8 cellular contexts compared by ENCODE assay signal in genomic region chr9:96856363-96857286, GRCh38. TPM values are rescaled to one million over a fixed set of nuclear protein-coding genes. Genes with fewer than 3 reads are reported as not detected.
DNase-seq lines count a peak whose midpoint lies in the region; ATAC-seq and TF ChIP-seq lines count a peak whose summit lies in the region.

No MANE protein-coding gene starts in this region.

- TF ChIP-seq CTCF in RWPE1 (conservative IDR thresholded peaks at IDR 0.05; ENCODE audit: low read depth) = peak; percentile 99
- TF ChIP-seq CTCF in glutamatergic neuron (IDR thresholded peaks at IDR 0.05; ENCODE audit: partially characterized antibody, unreplicated experiment) = peak; percentile 79
- TF ChIP-seq CTCF in progenitor cell of endocrine pancreas (IDR thresholded peaks at IDR 0.05; ENCODE audit: unreplicated experiment) = peak; percentile 99

- H3K27me3 Mint-ChIP-seq in glutamatergic neuron (ENCODE audit: unreplicated experiment) (peaks cover 8% of the 10 kb centered on the region), progenitor cell of endocrine pancreas (no peaks in the 10 kb centered on the region)

- CTCF ChIA-PET in RWPE1 (lab: Yijun Ruan, JAX) = interaction anchor here (0.5 to 2.7 kb wide), 35 partner anchors 10 to 758 kb away, joined by 3 to 17 read pairs (median 4); partner anchors contain the start of gene CTSV

- DNase-seq in COLO668 (lab: John Stamatoyannopoulos, UW; ENCODE audit: unreplicated experiment) (peak; percentile 67), Karpas-422 (peak; percentile 89), RWPE1 (ENCODE audit: low spot score) (peak; percentile 64), glutamatergic neuron (peak; percentile 78), progenitor cell of endocrine pancreas (ENCODE audit: low spot score, unreplicated experiment) (peak; percentile 46), aorta (peak in 1 of 2 donors; percentile 58)
- peak; percentile 73 for DNase-seq in activated naive CD4-positive, alpha-beta T cell treated with Interleukin-2 at 50 U/mL for 16 hours

- peaks cover 26% of the 10 kb centered on the region for H3K79me2 ChIP-seq in Karpas-422 (ENCODE audit: low read length)

- H3K9me3 Mint-ChIP-seq in glutamatergic neuron (ENCODE audit: unreplicated experiment) = no peaks in the 10 kb centered on the region
- H3K9me3 Mint-ChIP-seq in progenitor cell of endocrine pancreas (ENCODE audit: low read depth) = peaks cover 4% of the 10 kb centered on the region

- H3K27ac Mint-ChIP-seq in glutamatergic neuron (ENCODE audit: unreplicated experiment) (no peak overlapping the region), progenitor cell of endocrine pancreas (peak overlapping the region; percentile 90)

- H3K27me3 ChIP-seq in Karpas-422 (ENCODE audit: low read length) = no peaks in the 10 kb centered on the region
- H3K27me3 ChIP-seq in aorta (ENCODE audit: control insufficient read depth in 1 of 2, insufficient read depth in 2 of 2, low read length in 1 of 2) = no peaks in the 10 kb centered on the region

- H3K27ac ChIP-seq in Karpas-422 (ENCODE audit: low read length) = no peak overlapping the region
- no peak overlapping the region for H3K27ac ChIP-seq in RWPE1
- no peak overlapping the region for H3K27ac ChIP-seq in aorta (ENCODE audit: low read depth in 1 of 2, low read length in 2 of 2)

- H4K20me1 ChIP-seq in Karpas-422 (ENCODE audit: insufficient read depth, low read depth, low read length) = no peaks in the 10 kb centered on the region

- H3K4me1 ChIP-seq in Karpas-422 (ENCODE audit: low read length) (peaks cover 19% of the 10 kb centered on the region), aorta (ENCODE audit: control insufficient read depth in 1 of 2, insufficient read depth in 2 of 2, low read length in 2 of 2) (peaks cover 0 to 3% of the 10 kb centered on the region in 2 donors)

- ATAC-seq in GM19463 (IDR thresholded peaks at IDR 0.05; ENCODE audit: unreplicated experiment) (peak; percentile 43), aorta (ENCODE audit: low FRiP score) (peak; percentile 75)

- H3K9me2 ChIP-seq in Karpas-422 (replicated peaks; ENCODE audit: insufficient read depth, low read length) = no peaks in the 10 kb centered on the region

- H3K4me3 ChIP-seq in Karpas-422 (ENCODE audit: low read length) (no peak overlapping the region), aorta (ENCODE audit: low read length in 2 of 2) (no peak overlapping the region)

- no peak overlapping the region for H3K9ac ChIP-seq in Karpas-422 (ENCODE audit: low read length)

- H3K36me3 ChIP-seq in Karpas-422 (ENCODE audit: insufficient read depth, low read length) (peaks cover 6% of the 10 kb centered on the region), aorta (ENCODE audit: control insufficient read depth in 1 of 2, insufficient read depth in 2 of 2, low read length in 1 of 2) (no peaks in the 10 kb centered on the region)

- no peak overlapping the region for H3K4me2 ChIP-seq in Karpas-422 (ENCODE audit: low read depth, low read length, poor library complexity, severe bottlenecking)

- WGBS in aorta, 2 donors = 15 to 16% methylated on average over 6 of the region's 6 CpGs

- intact Hi-C loops in aorta (cut with DNase I) = loop anchor here (1.0 to 5.0 kb wide), 2 partner anchors 541 to 543 kb away; no protein-coding TSS in a partner anchor

- H3K9me3 ChIP-seq in Karpas-422 (ENCODE audit: low read length) = 0 out of 2 replicates have a peak, but pooled peaks cover 3% of the 10 kb centered on the region
- no peaks in the 10 kb centered on the region for H3K9me3 ChIP-seq in aorta (ENCODE audit: control insufficient read depth, low read length)

- H3K4me1 Mint-ChIP-seq in glutamatergic neuron (ENCODE audit: low read depth, unreplicated experiment) = peaks cover 8% of the 10 kb centered on the region
- peaks cover 59% of the 10 kb centered on the region for H3K4me1 Mint-ChIP-seq in progenitor cell of endocrine pancreas (ENCODE audit: low read depth)

- H3K36me3 Mint-ChIP-seq in glutamatergic neuron (ENCODE audit: unreplicated experiment) (no peaks in the 10 kb centered on the region), progenitor cell of endocrine pancreas (ENCODE audit: insufficient read depth) (peaks cover 4% of the 10 kb centered on the region)

- H3K4me3 Mint-ChIP-seq in glutamatergic neuron (ENCODE audit: unreplicated experiment) = no peak overlapping the region
- peak overlapping the region; percentile 20 for H3K4me3 Mint-ChIP-seq in progenitor cell of endocrine pancreas (ENCODE audit: low read depth)

- no peak overlapping the region for H2AFZ ChIP-seq in Karpas-422 (ENCODE audit: low read length)

- POLR2A ChIA-PET in RWPE1 (lab: Yijun Ruan, JAX; ENCODE audit: low non-redundant PET) = no interaction called here

RNA-seq across cellular contexts. Expression of gene ZNF782, which starts 2.3 kb away (rescaled TPM):
- total RNA-seq in Karpas-422 (2014; rRNA removed; shearing (Covaris generic); ENCODE audit: low replicate concordance) = 8.9 and 11.0 TPM in 2 replicates
- 4.9 TPM for total RNA-seq in glutamatergic neuron (ENCODE audit: unreplicated experiment)
- 10.0 and 11.8 TPM in 2 replicates for total RNA-seq in progenitor cell of endocrine pancreas
- total RNA-seq in aorta = 1 to 10 TPM; 6.7 to 9.5 TPM
- polyA plus RNA-seq in aorta = 1 to 10 TPM; 1.1 to 2.3 TPM
